1 cellular context compared by ENCODE assay signal in the genomic region with DNA sequence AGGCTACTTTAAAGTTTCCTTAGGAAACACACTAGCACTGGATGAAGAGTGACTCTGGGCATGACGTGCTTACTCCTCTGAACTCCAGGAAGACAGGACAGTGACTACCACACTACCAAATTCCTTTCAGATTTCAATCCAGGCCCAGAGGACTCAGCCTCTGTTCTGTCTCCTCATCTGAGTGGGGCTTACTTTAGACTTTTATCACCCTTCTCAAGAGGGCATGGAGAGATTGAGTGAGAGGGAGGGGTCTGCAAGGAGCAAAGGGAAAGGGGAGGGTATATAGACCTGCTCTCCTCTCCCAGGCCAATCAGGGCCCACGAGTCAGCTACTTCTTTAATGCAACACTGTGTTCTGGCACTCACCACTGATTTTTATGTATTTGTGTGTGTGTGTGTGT.
TF ChIP-seq lines count a peak whose summit lies in the region.

No MANE protein-coding gene starts in this region.

TF ChIP-seq in WTC11, 78 proteins besides CTCF, POLR2A, EP300 and RAD21 (continued from another document):
- TF ChIP-seq, protein P1, sequence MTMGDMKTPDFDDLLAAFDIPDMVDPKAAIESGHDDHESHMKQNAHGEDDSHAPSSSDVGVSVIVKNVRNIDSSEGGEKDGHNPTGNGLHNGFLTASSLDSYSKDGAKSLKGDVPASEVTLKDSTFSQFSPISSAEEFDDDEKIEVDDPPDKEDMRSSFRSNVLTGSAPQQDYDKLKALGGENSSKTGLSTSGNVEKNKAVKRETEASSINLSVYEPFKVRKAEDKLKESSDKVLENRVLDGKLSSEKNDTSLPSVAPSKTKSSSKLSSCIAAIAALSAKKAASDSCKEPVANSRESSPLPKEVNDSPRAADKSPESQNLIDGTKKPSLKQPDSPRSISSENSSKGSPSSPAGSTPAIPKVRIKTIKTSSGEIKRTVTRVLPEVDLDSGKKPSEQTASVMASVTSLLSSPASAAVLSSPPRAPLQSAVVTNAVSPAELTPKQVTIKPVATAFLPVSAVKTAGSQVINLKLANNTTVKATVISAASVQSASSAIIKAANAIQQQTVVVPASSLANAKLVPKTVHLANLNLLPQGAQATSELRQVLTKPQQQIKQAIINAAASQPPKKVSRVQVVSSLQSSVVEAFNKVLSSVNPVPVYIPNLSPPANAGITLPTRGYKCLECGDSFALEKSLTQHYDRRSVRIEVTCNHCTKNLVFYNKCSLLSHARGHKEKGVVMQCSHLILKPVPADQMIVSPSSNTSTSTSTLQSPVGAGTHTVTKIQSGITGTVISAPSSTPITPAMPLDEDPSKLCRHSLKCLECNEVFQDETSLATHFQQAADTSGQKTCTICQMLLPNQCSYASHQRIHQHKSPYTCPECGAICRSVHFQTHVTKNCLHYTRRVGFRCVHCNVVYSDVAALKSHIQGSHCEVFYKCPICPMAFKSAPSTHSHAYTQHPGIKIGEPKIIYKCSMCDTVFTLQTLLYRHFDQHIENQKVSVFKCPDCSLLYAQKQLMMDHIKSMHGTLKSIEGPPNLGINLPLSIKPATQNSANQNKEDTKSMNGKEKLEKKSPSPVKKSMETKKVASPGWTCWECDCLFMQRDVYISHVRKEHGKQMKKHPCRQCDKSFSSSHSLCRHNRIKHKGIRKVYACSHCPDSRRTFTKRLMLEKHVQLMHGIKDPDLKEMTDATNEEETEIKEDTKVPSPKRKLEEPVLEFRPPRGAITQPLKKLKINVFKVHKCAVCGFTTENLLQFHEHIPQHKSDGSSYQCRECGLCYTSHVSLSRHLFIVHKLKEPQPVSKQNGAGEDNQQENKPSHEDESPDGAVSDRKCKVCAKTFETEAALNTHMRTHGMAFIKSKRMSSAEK (CRISPR knock-in tag; IDR thresholded peaks at IDR 0.05; ENCODE audit: borderline replicate concordance) = no peak
- TF ChIP-seq, protein P2, sequence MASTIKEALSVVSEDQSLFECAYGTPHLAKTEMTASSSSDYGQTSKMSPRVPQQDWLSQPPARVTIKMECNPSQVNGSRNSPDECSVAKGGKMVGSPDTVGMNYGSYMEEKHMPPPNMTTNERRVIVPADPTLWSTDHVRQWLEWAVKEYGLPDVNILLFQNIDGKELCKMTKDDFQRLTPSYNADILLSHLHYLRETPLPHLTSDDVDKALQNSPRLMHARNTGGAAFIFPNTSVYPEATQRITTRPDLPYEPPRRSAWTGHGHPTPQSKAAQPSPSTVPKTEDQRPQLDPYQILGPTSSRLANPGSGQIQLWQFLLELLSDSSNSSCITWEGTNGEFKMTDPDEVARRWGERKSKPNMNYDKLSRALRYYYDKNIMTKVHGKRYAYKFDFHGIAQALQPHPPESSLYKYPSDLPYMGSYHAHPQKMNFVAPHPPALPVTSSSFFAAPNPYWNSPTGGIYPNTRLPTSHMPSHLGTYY (CRISPR knock-in tag; IDR thresholded peaks at IDR 0.05) = no peak
TF ChIP-seq in WTC11: peak in this region for 0.
